In the genomic region with DNA sequence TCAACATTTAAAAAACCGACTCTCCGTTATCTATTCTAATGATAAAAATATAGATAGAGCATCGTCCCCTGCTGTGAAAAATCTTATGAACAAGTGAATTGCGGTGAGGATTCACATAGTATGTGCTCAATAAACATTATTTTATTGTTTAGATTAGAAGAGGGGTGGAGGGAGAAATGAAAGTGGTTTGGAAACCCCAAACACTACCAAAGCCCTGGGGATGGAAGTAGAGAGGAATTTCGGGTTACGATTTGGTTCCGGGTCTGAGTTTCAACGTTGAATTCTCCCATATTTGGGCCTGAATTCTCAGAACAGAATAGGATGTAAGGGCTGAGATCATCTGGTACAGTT, we compare ENCODE assay signal across 1 cellular context.
TF ChIP-seq lines count a peak whose summit lies in the region.

No MANE protein-coding gene starts in this region.

TF ChIP-seq in GM12878, 131 proteins besides CTCF, POLR2A, EP300 and RAD21:
- TF ChIP-seq EED (IDR thresholded peaks at IDR 0.05; ENCODE audit: low read depth), result no peak
- TF ChIP-seq IKZF2 (IDR thresholded peaks at IDR 0.05), result peak; percentile 72; a peak in 3 of 4 replicates
- 0 out of 2 replicates have a peak, but pooled peaks have one; percentile 6 for TF ChIP-seq BCL11A (IDR thresholded peaks at IDR 0.05; ENCODE audit: low read depth, low read length)
- TF ChIP-seq ZBTB40 (IDR thresholded peaks at IDR 0.05; ENCODE audit: borderline replicate concordance), result peak; percentile 58; the same call in 1 of the 2 replicates
- peak; percentile 80 for TF ChIP-seq ZNF24 (IDR thresholded peaks at IDR 0.05)
- TF ChIP-seq NR2C1 (IDR thresholded peaks at IDR 0.05), result peak; percentile 67
- peak; percentile 92 for TF ChIP-seq PML (IDR thresholded peaks at IDR 0.05; ENCODE audit: low read length)
- peak; percentile 37; the same call in 1 of the 2 replicates for TF ChIP-seq JUNB (IDR thresholded peaks at IDR 0.05)
- no peak for TF ChIP-seq HDAC2 (IDR thresholded peaks at IDR 0.05)
- no peak for TF ChIP-seq SIX5 (IDR thresholded peaks at IDR 0.05; ENCODE audit: low read depth, low read length, severe bottlenecking)
- 0 out of 2 replicates have a peak, but pooled peaks have one; percentile 21 for TF ChIP-seq BMI1 (IDR thresholded peaks at IDR 0.05; ENCODE audit: borderline replicate concordance)
- TF ChIP-seq NFIC (IDR thresholded peaks at IDR 0.05; ENCODE audit: low read depth, low read length), result peak; percentile 69; the same call in 1 of the 2 replicates
- peak; percentile 66; the same call in 1 of the 2 replicates for TF ChIP-seq EZH2 (IDR thresholded peaks at IDR 0.05; ENCODE audit: borderline replicate concordance, control insufficient read depth, low read depth, low read length)
- no peak for TF ChIP-seq ATF7 (IDR thresholded peaks at IDR 0.05; ENCODE audit: low read depth)
- no peak for TF ChIP-seq SMC3 (IDR thresholded peaks at IDR 0.05; ENCODE audit: borderline replicate concordance, low read length)
- no peak for TF ChIP-seq HCFC1 (IDR thresholded peaks at IDR 0.05; ENCODE audit: low read length)
- TF ChIP-seq SMAD5 (IDR thresholded peaks at IDR 0.05; ENCODE audit: low read depth), result 0 out of 2 replicates have a peak, but pooled peaks have one; percentile 10
- TF ChIP-seq ZNF622 (IDR thresholded peaks at IDR 0.05), result no peak
- TF ChIP-seq SRF (IDR thresholded peaks at IDR 0.05; ENCODE audit: low read depth in 2 of 2, low read length in 2 of 2), result peak; percentile 78 to 98
- 0 out of 2 replicates have a peak, but pooled peaks have one; percentile 31 for TF ChIP-seq CBFB (IDR thresholded peaks at IDR 0.05; ENCODE audit: low read depth)
- TF ChIP-seq CREM (IDR thresholded peaks at IDR 0.05; ENCODE audit: low read depth), result no peak
- no peak for TF ChIP-seq IRF5 (IDR thresholded peaks at IDR 0.05; ENCODE audit: borderline replicate concordance)
- 0 out of 2 replicates have a peak, but pooled peaks have one; percentile 77 for TF ChIP-seq SMARCA5 (IDR thresholded peaks at IDR 0.05)
- TF ChIP-seq RUNX3 (IDR thresholded peaks at IDR 0.05; ENCODE audit: low read length), result peak; percentile 78
- TF ChIP-seq, protein P1, sequence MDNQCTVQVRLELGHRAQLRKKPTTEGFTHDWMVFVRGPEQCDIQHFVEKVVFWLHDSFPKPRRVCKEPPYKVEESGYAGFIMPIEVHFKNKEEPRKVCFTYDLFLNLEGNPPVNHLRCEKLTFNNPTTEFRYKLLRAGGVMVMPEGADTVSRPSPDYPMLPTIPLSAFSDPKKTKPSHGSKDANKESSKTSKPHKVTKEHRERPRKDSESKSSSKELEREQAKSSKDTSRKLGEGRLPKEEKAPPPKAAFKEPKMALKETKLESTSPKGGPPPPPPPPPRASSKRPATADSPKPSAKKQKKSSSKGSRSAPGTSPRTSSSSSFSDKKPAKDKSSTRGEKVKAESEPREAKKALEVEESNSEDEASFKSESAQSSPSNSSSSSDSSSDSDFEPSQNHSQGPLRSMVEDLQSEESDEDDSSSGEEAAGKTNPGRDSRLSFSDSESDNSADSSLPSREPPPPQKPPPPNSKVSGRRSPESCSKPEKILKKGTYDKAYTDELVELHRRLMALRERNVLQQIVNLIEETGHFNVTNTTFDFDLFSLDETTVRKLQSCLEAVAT (IDR thresholded peaks at IDR 0.05), result no peak
- no peak for TF ChIP-seq SUZ12 (IDR thresholded peaks at IDR 0.05; ENCODE audit: unreplicated experiment)
- TF ChIP-seq GABPA (IDR thresholded peaks at IDR 0.05; ENCODE audit: low read depth), result peak; percentile 64; the same call in 1 of the 2 replicates
- peak; percentile 61 for TF ChIP-seq MEF2B (IDR thresholded peaks at IDR 0.05; ENCODE audit: partially characterized antibody, poor library complexity, severe bottlenecking)
- peak; percentile 47; the same call in 1 of the 2 replicates for TF ChIP-seq RAD51 (IDR thresholded peaks at IDR 0.05)
- TF ChIP-seq, protein P2, sequence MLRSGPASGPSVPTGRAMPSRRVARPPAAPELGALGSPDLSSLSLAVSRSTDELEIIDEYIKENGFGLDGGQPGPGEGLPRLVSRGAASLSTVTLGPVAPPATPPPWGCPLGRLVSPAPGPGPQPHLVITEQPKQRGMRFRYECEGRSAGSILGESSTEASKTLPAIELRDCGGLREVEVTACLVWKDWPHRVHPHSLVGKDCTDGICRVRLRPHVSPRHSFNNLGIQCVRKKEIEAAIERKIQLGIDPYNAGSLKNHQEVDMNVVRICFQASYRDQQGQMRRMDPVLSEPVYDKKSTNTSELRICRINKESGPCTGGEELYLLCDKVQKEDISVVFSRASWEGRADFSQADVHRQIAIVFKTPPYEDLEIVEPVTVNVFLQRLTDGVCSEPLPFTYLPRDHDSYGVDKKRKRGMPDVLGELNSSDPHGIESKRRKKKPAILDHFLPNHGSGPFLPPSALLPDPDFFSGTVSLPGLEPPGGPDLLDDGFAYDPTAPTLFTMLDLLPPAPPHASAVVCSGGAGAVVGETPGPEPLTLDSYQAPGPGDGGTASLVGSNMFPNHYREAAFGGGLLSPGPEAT (IDR thresholded peaks at IDR 0.05; ENCODE audit: low read depth), result no peak; the same call in 1 of the 2 replicates
- no peak for TF ChIP-seq HSF1 (IDR thresholded peaks at IDR 0.05; ENCODE audit: low read depth, low read length)
- TF ChIP-seq SUPT20H (IDR thresholded peaks at IDR 0.05; ENCODE audit: borderline replicate concordance, control insufficient read depth, low read depth, low read length), result no peak
- TF ChIP-seq SREBF1 (IDR thresholded peaks at IDR 0.05; ENCODE audit: low read length), result no peak
- no peak for TF ChIP-seq RCOR1 (conservative IDR thresholded peaks at IDR 0.05; ENCODE audit: low read depth, low read length)
- no peak for TF ChIP-seq ZBTB11 (CRISPR knock-in tag; IDR thresholded peaks at IDR 0.05)
- no peak for TF ChIP-seq NR2F1 (conservative IDR thresholded peaks at IDR 0.05)
- TF ChIP-seq E4F1 (IDR thresholded peaks at IDR 0.05; ENCODE audit: borderline replicate concordance, partially characterized antibody), result no peak
- TF ChIP-seq CEBPZ (IDR thresholded peaks at IDR 0.05; ENCODE audit: low read depth, low read length), result no peak
- TF ChIP-seq POLR2AphosphoS5 (IDR thresholded peaks at IDR 0.05; ENCODE audit: low read length), result peak; percentile 69; the same call in 1 of the 2 replicates
- TF ChIP-seq NFXL1 (IDR thresholded peaks at IDR 0.05; ENCODE audit: borderline replicate concordance), result no peak
- no peak for TF ChIP-seq NFYA (IDR thresholded peaks at IDR 0.05; ENCODE audit: borderline replicate concordance, low read depth, low read length)
